18 cellular contexts compared by ENCODE assay signal in genomic region chr3:41673643-41674042, GRCh38.
A peak's percentile ranks its signal among the peaks of the same experiment; 100 is the strongest.
DNase-seq lines count a peak whose midpoint lies in the region; ATAC-seq, FAIRE-seq and TF ChIP-seq lines count a peak whose summit lies in the region.
"Had no signal": no experiment of that assay in that cellular context is flagged by ENCODE, and none has a peak within 500 bp of the region (broad histone marks: within the 10 kb centered on the region; RNA-seq: fewer than 3 reads in every experiment).

No MANE protein-coding gene starts in this region.

- dilution Hi-C loops in endothelial cell of umbilical vein (cut with MboI; ENCODE audit: extremely low pct_ligation_motif_present, low sequenced_read_pairs): no loop called here

- peak overlapping the region; percentile 55 for H3K4me2 ChIP-seq in endothelial cell of umbilical vein (ENCODE audit: insufficient read depth, low read length)

- H3K9me3 ChIP-seq in endothelial cell of umbilical vein (replicated peaks; ENCODE audit: control insufficient read depth, insufficient read depth, low read length): no peaks in the 10 kb centered on the region
- H3K9me3 ChIP-seq: BE2C, HAP-1, MG63 had no signal

- TF ChIP-seq CTCF in endothelial cell of umbilical vein (IDR thresholded peaks at IDR 0.05; ENCODE audit: extremely low read depth in 1 of 2, insufficient read depth in 1 of 2, low read depth in 1 of 2, low read length in 2 of 2): no peak

- H3K4me1 Mint-ChIP-seq in stimulated activated naive B cell treated with anti-CD40 and anti-IgM and Interleukin-4, amounts not matched to agents 10 μg/mL and 1 μg/mL and 100 μg/mL, for 72 hours: no peaks in the 10 kb centered on the region
- no peaks in the 10 kb centered on the region for H3K4me1 Mint-ChIP-seq in effector memory CD8-positive, alpha-beta T cell (ENCODE audit: low read depth in 2 of 2)

- H3K27ac ChIP-seq in endothelial cell of umbilical vein (ENCODE audit: insufficient read depth, low read depth, low read length): no peak overlapping the region

- FAIRE-seq in endothelial cell of umbilical vein (lab: Jason Lieb, UNC): no peak

- ATAC-seq in stimulated activated naive B cell treated with anti-CD40 and anti-IgM and Interleukin-4, amounts not matched to agents 10 μg/mL and 1 μg/mL and 100 μg/mL, for 72 hours (replicated peaks): no peak
- ATAC-seq in effector memory CD8-positive, alpha-beta T cell (replicated peaks): no peak
- ATAC-seq: CD8-positive, alpha-beta T cell; Right ventricle myocardium inferior; SK-N-SH treated with all-trans-retinoic acid at 6 μM for 48 hours had no signal

- peaks cover 12 to 14% of the 10 kb centered on the region in 2 donors for H3K9me3 Mint-ChIP-seq in stimulated activated naive B cell treated with anti-CD40 and anti-IgM and Interleukin-4, amounts not matched to agents 10 μg/mL and 1 μg/mL and 100 μg/mL, for 72 hours
- H3K9me3 Mint-ChIP-seq in effector memory CD8-positive, alpha-beta T cell: peaks cover 0 to 4% of the 10 kb centered on the region in 2 donors

- H3K79me2 ChIP-seq in endothelial cell of umbilical vein (ENCODE audit: control insufficient read depth, insufficient read depth, low read length): no peaks in the 10 kb centered on the region

- H3K4me3 ChIP-seq in endothelial cell of umbilical vein (replicated peaks in 1 of 3; ENCODE audit: insufficient read depth in 1 of 3, low read depth in 1 of 3, low read length in 3 of 3): no peak overlapping the region
- H3K4me3 ChIP-seq: HAP-1, MG63 had no signal

- H3K36me3 Mint-ChIP-seq in stimulated activated naive B cell treated with anti-CD40 and anti-IgM and Interleukin-4, amounts not matched to agents 10 μg/mL and 1 μg/mL and 100 μg/mL, for 72 hours: peaks cover 12 to 31% of the 10 kb centered on the region in 2 donors
- peaks cover 2% of the 10 kb centered on the region for H3K36me3 Mint-ChIP-seq in effector memory CD8-positive, alpha-beta T cell (ENCODE audit: insufficient read depth)

- intact Hi-C loops in endothelial cell of umbilical vein (cut with micrococcal nuclease): no loop called here

- no peak overlapping the region for H3K27ac Mint-ChIP-seq in stimulated activated naive B cell treated with anti-CD40 and anti-IgM and Interleukin-4, amounts not matched to agents 10 μg/mL and 1 μg/mL and 100 μg/mL, for 72 hours
- no peak overlapping the region for H3K27ac Mint-ChIP-seq in effector memory CD8-positive, alpha-beta T cell
- H3K27ac Mint-ChIP-seq: CD8-positive, alpha-beta T cell had no signal

- no peaks in the 10 kb centered on the region for H3K9me1 ChIP-seq in endothelial cell of umbilical vein (replicated peaks; ENCODE audit: control insufficient read depth, extremely low read depth, insufficient read depth, low read length)

- no peak for TF ChIP-seq POLR2A in endothelial cell of umbilical vein (IDR thresholded peaks at IDR 0.05; ENCODE audit: low read depth, low read length)

- DNase-seq in EH (ENCODE audit: low read depth) (peak; percentile 75), NCI-H226 (peak; percentile 36), endothelial cell of umbilical vein (ENCODE audit: low read depth, low spot score) (no peak), kidney tubule cell (ENCODE audit: low spot score) (peak; percentile 22), NCI-H2029 (lab: John Stamatoyannopoulos, UW) (no peak)
- DNase-seq in stimulated activated naive B cell treated with anti-CD40 and anti-IgM and Interleukin-4, amounts not matched to agents 10 μg/mL and 1 μg/mL and 100 μg/mL, for 72 hours: no peak
- no peak for DNase-seq in effector memory CD8-positive, alpha-beta T cell
- no peak for DNase-seq in stimulated activated CD4-positive, alpha-beta T cell treated with anti-CD3 and anti-CD28 coated beads, Interleukin-12 subunit alpha, Interleukin-12 subunit beta, amount 100 ng/mL, for 4 hours
- DNase-seq: BE2C; CD8-positive, alpha-beta T cell; KG1; MG63; NCI-H1092 treated with DMSO at 0.1 percent for 48 hours; NCI-H1694 treated with DMSO at 0.1 percent for 48 hours; NCI-H82 had no signal

- H3K27me3 ChIP-seq in endothelial cell of umbilical vein (ENCODE audit: control insufficient read depth in 2 of 2, insufficient read depth in 2 of 2, low read length in 2 of 2): no peaks in the 10 kb centered on the region
- H3K27me3 ChIP-seq: BE2C, MG63 had no signal

- no peak overlapping the region for H2AFZ ChIP-seq in endothelial cell of umbilical vein (ENCODE audit: low read depth, low read length)

- BruUV-seq in endothelial cell of umbilical vein (replicated peaks; lab: Mats Ljungman, UMichigan): no TSS peak

- H3K4me3 Mint-ChIP-seq in stimulated activated naive B cell treated with anti-CD40 and anti-IgM and Interleukin-4, amounts not matched to agents 10 μg/mL and 1 μg/mL and 100 μg/mL, for 72 hours: no peak overlapping the region
- no peak overlapping the region for H3K4me3 Mint-ChIP-seq in effector memory CD8-positive, alpha-beta T cell
- H3K4me3 Mint-ChIP-seq: CD8-positive, alpha-beta T cell had no signal

- POLR2A ChIA-PET in endothelial cell of umbilical vein (lab: Charles Lee): no interaction called here

- no peak overlapping the region for H3K9ac ChIP-seq in endothelial cell of umbilical vein (replicated peaks; ENCODE audit: extremely low read depth, insufficient read depth, low read length)

- no peaks in the 10 kb centered on the region for H3K36me3 ChIP-seq in endothelial cell of umbilical vein (ENCODE audit: control insufficient read depth in 2 of 2, extremely low read depth in 1 of 2, insufficient read depth in 2 of 2, low read length in 2 of 2)
- H3K36me3 ChIP-seq: BE2C, HAP-1, MG63 had no signal

- H3K4me1 ChIP-seq in endothelial cell of umbilical vein (ENCODE audit: control insufficient read depth, extremely low read depth, insufficient read depth, low read length): peaks cover 2% of the 10 kb centered on the region
- H3K4me1 ChIP-seq: BE2C, HAP-1 had no signal

- H3K27me3 Mint-ChIP-seq in stimulated activated naive B cell treated with anti-CD40 and anti-IgM and Interleukin-4, amounts not matched to agents 10 μg/mL and 1 μg/mL and 100 μg/mL, for 72 hours: no peaks in the 10 kb centered on the region
- H3K27me3 Mint-ChIP-seq in effector memory CD8-positive, alpha-beta T cell: no peaks in the 10 kb centered on the region

- H4K20me1 ChIP-seq in endothelial cell of umbilical vein (replicated peaks; ENCODE audit: control insufficient read depth, extremely low read depth, insufficient read depth, low read length): no peaks in the 10 kb centered on the region

- CTCF ChIA-PET in endothelial cell of umbilical vein (lab: Charles Lee): no interaction called here

TF ChIP-seq in endothelial cell of umbilical vein, 7 proteins besides CTCF, POLR2A, EP300 and RAD21:
- no peak for TF ChIP-seq GATA2 (IDR thresholded peaks at IDR 0.05; ENCODE audit: insufficient read depth, insufficient read length, low read depth, low read length)
- no peak for TF ChIP-seq JUN (IDR thresholded peaks at IDR 0.05; ENCODE audit: borderline replicate concordance, insufficient read depth, insufficient read length, low read depth)
- TF ChIP-seq MYC (IDR thresholded peaks at IDR 0.05; ENCODE audit: low read depth, low read length): no peak
- TF ChIP-seq, protein P1, sequence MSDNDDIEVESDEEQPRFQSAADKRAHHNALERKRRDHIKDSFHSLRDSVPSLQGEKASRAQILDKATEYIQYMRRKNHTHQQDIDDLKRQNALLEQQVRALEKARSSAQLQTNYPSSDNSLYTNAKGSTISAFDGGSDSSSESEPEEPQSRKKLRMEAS (IDR thresholded peaks at IDR 0.05; ENCODE audit: insufficient read depth, insufficient read length): no peak
- TF ChIP-seq FOS (IDR thresholded peaks at IDR 0.05; ENCODE audit: borderline replicate concordance, insufficient read depth, low read length): no peak
- TF ChIP-seq EZH2 (IDR thresholded peaks at IDR 0.05; ENCODE audit: borderline replicate concordance, low read depth, low read length, severe bottlenecking): no peak
- TF ChIP-seq POLR2AphosphoS5 (IDR thresholded peaks at IDR 0.05; ENCODE audit: insufficient read depth, low read depth, low read length): no peak

Comparison
In these comparisons a context has a peak if more than half of its experiments do, and no peak if none do; other contexts are left out.
1. DNase-seq: peak in EH (single experiment), NCI-H226 (single experiment) and kidney tubule cell (single experiment); none in endothelial cell of umbilical vein (single experiment), stimulated activated naive B cell treated with anti-CD40 and anti-IgM and Interleukin-4, amounts not matched to agents 10 μg/mL and 1 μg/mL and 100 μg/mL, for 72 hours (single experiment), effector memory CD8-positive, alpha-beta T cell (0 of 3), stimulated activated CD4-positive, alpha-beta T cell treated with anti-CD3 and anti-CD28 coated beads, Interleukin-12 subunit alpha, Interleukin-12 subunit beta, amount 100 ng/mL, for 4 hours (single experiment) and NCI-H2029 (single experiment).